1 cellular context compared by ENCODE assay signal in genomic region chr16:75624921-75625334, GRCh38.
TF ChIP-seq lines count a peak whose summit lies in the region.

No MANE protein-coding gene starts in this region.

TF ChIP-seq in HEK293, 187 proteins besides CTCF, POLR2A, EP300 and RAD21 (continued from another document and continues in another):
- TF ChIP-seq ZNF785 (tag by site-specific recombination; IDR thresholded peaks at IDR 0.05): no peak
- 0 out of 2 replicates have a peak, but pooled peaks have one; percentile 18 for TF ChIP-seq ZFP69B (tag by site-specific recombination; IDR thresholded peaks at IDR 0.05)
- TF ChIP-seq ZNF324 (tag by site-specific recombination; IDR thresholded peaks at IDR 0.05): 0 out of 2 replicates have a peak, but pooled peaks have one; percentile 36
- TF ChIP-seq ZNF280D (tag by site-specific recombination; IDR thresholded peaks at IDR 0.05): no peak
- TF ChIP-seq KLF16 (tag by site-specific recombination; IDR thresholded peaks at IDR 0.05): peak; percentile 39; the same call in 1 of the 2 replicates
- no peak for TF ChIP-seq SALL2 (tag by site-specific recombination; IDR thresholded peaks at IDR 0.05; ENCODE audit: borderline replicate concordance)
- TF ChIP-seq ZNF394 (tag by site-specific recombination; IDR thresholded peaks at IDR 0.05; ENCODE audit: borderline replicate concordance): no peak; the same call in 1 of the 2 replicates
- no peak for TF ChIP-seq ZNF623 (tag by site-specific recombination; IDR thresholded peaks at IDR 0.05)
- no peak for TF ChIP-seq ZNF596 (tag by site-specific recombination; IDR thresholded peaks at IDR 0.05)
- no peak for TF ChIP-seq ZBTB1 (tag by site-specific recombination; IDR thresholded peaks at IDR 0.05)
- TF ChIP-seq ZNF670 (tag by site-specific recombination; IDR thresholded peaks at IDR 0.05; ENCODE audit: low read depth): no peak
- TF ChIP-seq ZNF561 (tag by site-specific recombination; IDR thresholded peaks at IDR 0.05; ENCODE audit: borderline replicate concordance): no peak
- TF ChIP-seq ZNF626 (tag by site-specific recombination; IDR thresholded peaks at IDR 0.05): no peak
- TF ChIP-seq KLF9 (tag by site-specific recombination; IDR thresholded peaks at IDR 0.05; ENCODE audit: low read depth): no peak
- no peak for TF ChIP-seq ZIC2 (tag by site-specific recombination; IDR thresholded peaks at IDR 0.05)
- no peak for TF ChIP-seq ZNF501 (tag by site-specific recombination; IDR thresholded peaks at IDR 0.05)
- no peak for TF ChIP-seq ZBTB7A (tag by site-specific recombination; IDR thresholded peaks at IDR 0.05; ENCODE audit: low read depth)
- TF ChIP-seq, protein P1, sequence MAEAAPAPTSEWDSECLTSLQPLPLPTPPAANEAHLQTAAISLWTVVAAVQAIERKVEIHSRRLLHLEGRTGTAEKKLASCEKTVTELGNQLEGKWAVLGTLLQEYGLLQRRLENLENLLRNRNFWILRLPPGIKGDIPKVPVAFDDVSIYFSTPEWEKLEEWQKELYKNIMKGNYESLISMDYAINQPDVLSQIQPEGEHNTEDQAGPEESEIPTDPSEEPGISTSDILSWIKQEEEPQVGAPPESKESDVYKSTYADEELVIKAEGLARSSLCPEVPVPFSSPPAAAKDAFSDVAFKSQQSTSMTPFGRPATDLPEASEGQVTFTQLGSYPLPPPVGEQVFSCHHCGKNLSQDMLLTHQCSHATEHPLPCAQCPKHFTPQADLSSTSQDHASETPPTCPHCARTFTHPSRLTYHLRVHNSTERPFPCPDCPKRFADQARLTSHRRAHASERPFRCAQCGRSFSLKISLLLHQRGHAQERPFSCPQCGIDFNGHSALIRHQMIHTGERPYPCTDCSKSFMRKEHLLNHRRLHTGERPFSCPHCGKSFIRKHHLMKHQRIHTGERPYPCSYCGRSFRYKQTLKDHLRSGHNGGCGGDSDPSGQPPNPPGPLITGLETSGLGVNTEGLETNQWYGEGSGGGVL (tag by site-specific recombination; IDR thresholded peaks at IDR 0.05): peak; percentile 76
- TF ChIP-seq ZNF10 (tag by site-specific recombination; IDR thresholded peaks at IDR 0.05): no peak
- TF ChIP-seq ZNF529 (tag by site-specific recombination; IDR thresholded peaks at IDR 0.05; ENCODE audit: insufficient replicate concordance): no peak
- no peak for TF ChIP-seq ZNF544 (tag by site-specific recombination; IDR thresholded peaks at IDR 0.05)
- no peak for TF ChIP-seq KLF10 (tag by site-specific recombination; IDR thresholded peaks at IDR 0.05)
- no peak; the same call in 1 of the 2 replicates for TF ChIP-seq ZBTB44 (tag by site-specific recombination; IDR thresholded peaks at IDR 0.05)
- peak; percentile 90 for TF ChIP-seq ZEB2 (tag by site-specific recombination; IDR thresholded peaks at IDR 0.05)
- TF ChIP-seq BCL6B (tag by site-specific recombination; IDR thresholded peaks at IDR 0.05): no peak; the same call in 1 of the 2 replicates
- TF ChIP-seq SP2 (tag by site-specific recombination; IDR thresholded peaks at IDR 0.05): no peak
- TF ChIP-seq MYNN (tag by site-specific recombination; IDR thresholded peaks at IDR 0.05; ENCODE audit: borderline replicate concordance): no peak
- TF ChIP-seq ZNF202 (tag by site-specific recombination; IDR thresholded peaks at IDR 0.05; ENCODE audit: borderline replicate concordance): no peak
- no peak for TF ChIP-seq ZNF510 (tag by site-specific recombination; IDR thresholded peaks at IDR 0.05; ENCODE audit: insufficient replicate concordance)
- 0 out of 2 replicates have a peak, but pooled peaks have one; percentile 47 for TF ChIP-seq IKZF3 (tag by site-specific recombination; IDR thresholded peaks at IDR 0.05)
- no peak for TF ChIP-seq WT1 (tag by site-specific recombination; IDR thresholded peaks at IDR 0.05)
- no peak; the same call in 1 of the 2 replicates for TF ChIP-seq OVOL3 (tag by site-specific recombination; IDR thresholded peaks at IDR 0.05)
- TF ChIP-seq, protein P2, sequence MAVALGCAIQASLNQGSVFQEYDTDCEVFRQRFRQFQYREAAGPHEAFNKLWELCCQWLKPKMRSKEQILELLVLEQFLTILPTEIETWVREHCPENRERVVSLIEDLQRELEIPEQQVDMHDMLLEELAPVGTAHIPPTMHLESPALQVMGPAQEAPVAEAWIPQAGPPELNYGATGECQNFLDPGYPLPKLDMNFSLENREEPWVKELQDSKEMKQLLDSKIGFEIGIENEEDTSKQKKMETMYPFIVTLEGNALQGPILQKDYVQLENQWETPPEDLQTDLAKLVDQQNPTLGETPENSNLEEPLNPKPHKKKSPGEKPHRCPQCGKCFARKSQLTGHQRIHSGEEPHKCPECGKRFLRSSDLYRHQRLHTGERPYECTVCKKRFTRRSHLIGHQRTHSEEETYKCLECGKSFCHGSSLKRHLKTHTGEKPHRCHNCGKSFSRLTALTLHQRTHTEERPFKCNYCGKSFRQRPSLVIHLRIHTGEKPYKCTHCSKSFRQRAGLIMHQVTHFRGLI (tag by site-specific recombination; IDR thresholded peaks at IDR 0.05): no peak
- TF ChIP-seq GLI2 (tag by site-specific recombination; IDR thresholded peaks at IDR 0.05; ENCODE audit: borderline replicate concordance, low read depth): no peak
- TF ChIP-seq ZNF274 (IDR thresholded peaks at IDR 0.05; ENCODE audit: low read length): no peak
- TF ChIP-seq ZNF274 (tag by site-specific recombination; IDR thresholded peaks at IDR 0.05; ENCODE audit: borderline replicate concordance): no peak
- no peak for TF ChIP-seq ZNF23 (tag by site-specific recombination; IDR thresholded peaks at IDR 0.05; ENCODE audit: borderline replicate concordance)
- TF ChIP-seq ZNF521 (tag by site-specific recombination; IDR thresholded peaks at IDR 0.05): no peak
- TF ChIP-seq YY1 (tag by site-specific recombination; IDR thresholded peaks at IDR 0.05): no peak
- TF ChIP-seq, protein P3, sequence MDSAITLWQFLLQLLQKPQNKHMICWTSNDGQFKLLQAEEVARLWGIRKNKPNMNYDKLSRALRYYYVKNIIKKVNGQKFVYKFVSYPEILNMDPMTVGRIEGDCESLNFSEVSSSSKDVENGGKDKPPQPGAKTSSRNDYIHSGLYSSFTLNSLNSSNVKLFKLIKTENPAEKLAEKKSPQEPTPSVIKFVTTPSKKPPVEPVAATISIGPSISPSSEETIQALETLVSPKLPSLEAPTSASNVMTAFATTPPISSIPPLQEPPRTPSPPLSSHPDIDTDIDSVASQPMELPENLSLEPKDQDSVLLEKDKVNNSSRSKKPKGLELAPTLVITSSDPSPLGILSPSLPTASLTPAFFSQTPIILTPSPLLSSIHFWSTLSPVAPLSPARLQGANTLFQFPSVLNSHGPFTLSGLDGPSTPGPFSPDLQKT (IDR thresholded peaks at IDR 0.05; ENCODE audit: borderline replicate concordance, low read depth, low read length): no peak
- no peak for TF ChIP-seq ZNF133 (tag by site-specific recombination; IDR thresholded peaks at IDR 0.05)
- TF ChIP-seq ZNF555 (tag by site-specific recombination; conservative IDR thresholded peaks at IDR 0.05): no peak
- TF ChIP-seq ZNF223 (tag by site-specific recombination; IDR thresholded peaks at IDR 0.05): no peak
- TF ChIP-seq ZNF664 (tag by site-specific recombination; IDR thresholded peaks at IDR 0.05): 0 out of 2 replicates have a peak, but pooled peaks have one; percentile 18
- TF ChIP-seq ZBTB17 (tag by site-specific recombination; IDR thresholded peaks at IDR 0.05): peak; percentile 94
- no peak for TF ChIP-seq ZNF311 (tag by site-specific recombination; IDR thresholded peaks at IDR 0.05; ENCODE audit: borderline replicate concordance)
- TF ChIP-seq, protein P4, sequence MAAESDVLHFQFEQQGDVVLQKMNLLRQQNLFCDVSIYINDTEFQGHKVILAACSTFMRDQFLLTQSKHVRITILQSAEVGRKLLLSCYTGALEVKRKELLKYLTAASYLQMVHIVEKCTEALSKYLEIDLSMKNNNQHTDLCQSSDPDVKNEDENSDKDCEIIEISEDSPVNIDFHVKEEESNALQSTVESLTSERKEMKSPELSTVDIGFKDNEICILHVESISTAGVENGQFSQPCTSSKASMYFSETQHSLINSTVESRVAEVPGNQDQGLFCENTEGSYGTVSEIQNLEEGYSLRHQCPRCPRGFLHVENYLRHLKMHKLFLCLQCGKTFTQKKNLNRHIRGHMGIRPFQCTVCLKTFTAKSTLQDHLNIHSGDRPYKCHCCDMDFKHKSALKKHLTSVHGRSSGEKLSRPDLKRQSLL (tag by site-specific recombination; IDR thresholded peaks at IDR 0.05): no peak
- no peak for TF ChIP-seq ZNF248 (tag by site-specific recombination; IDR thresholded peaks at IDR 0.05)
- TF ChIP-seq ZNF221 (tag by site-specific recombination; IDR thresholded peaks at IDR 0.05; ENCODE audit: borderline replicate concordance): no peak
- no peak for TF ChIP-seq ZNF239 (tag by site-specific recombination; IDR thresholded peaks at IDR 0.05)
- TF ChIP-seq SP3 (tag by site-specific recombination; IDR thresholded peaks at IDR 0.05): no peak
- TF ChIP-seq ZNF473 (tag by site-specific recombination; IDR thresholded peaks at IDR 0.05): no peak
- TF ChIP-seq ZNF701 (tag by site-specific recombination; IDR thresholded peaks at IDR 0.05): no peak
- TF ChIP-seq ZFP37 (tag by site-specific recombination; IDR thresholded peaks at IDR 0.05): no peak
- peak; percentile 84 for TF ChIP-seq ZNF629 (tag by site-specific recombination; IDR thresholded peaks at IDR 0.05)
- 0 out of 2 replicates have a peak, but pooled peaks have one; percentile 63 for TF ChIP-seq ZSCAN23 (tag by site-specific recombination; IDR thresholded peaks at IDR 0.05)
- TF ChIP-seq ZNF404 (tag by site-specific recombination; IDR thresholded peaks at IDR 0.05): no peak
- no peak for TF ChIP-seq ZNF280C (tag by site-specific recombination; IDR thresholded peaks at IDR 0.05)
- TF ChIP-seq ZNF16 (tag by site-specific recombination; IDR thresholded peaks at IDR 0.05; ENCODE audit: low read depth): no peak
- no peak for TF ChIP-seq GLIS2 (tag by site-specific recombination; IDR thresholded peaks at IDR 0.05)
- no peak for TF ChIP-seq ZNF175 (tag by site-specific recombination; IDR thresholded peaks at IDR 0.05)
- no peak for TF ChIP-seq ZNF335 (tag by site-specific recombination; conservative IDR thresholded peaks at IDR 0.05)
- 0 out of 2 replicates have a peak, but pooled peaks have one; percentile 34 for TF ChIP-seq KLF1 (tag by site-specific recombination; IDR thresholded peaks at IDR 0.05)
- TF ChIP-seq RBAK (tag by site-specific recombination; IDR thresholded peaks at IDR 0.05): no peak
- TF ChIP-seq ZNF391 (tag by site-specific recombination; IDR thresholded peaks at IDR 0.05; ENCODE audit: borderline replicate concordance, low read depth): no peak
- no peak for TF ChIP-seq ZNF530 (tag by site-specific recombination; IDR thresholded peaks at IDR 0.05; ENCODE audit: low read depth)
